Comparison of ENCODE assay signal across 1 cellular context in the genomic region with DNA sequence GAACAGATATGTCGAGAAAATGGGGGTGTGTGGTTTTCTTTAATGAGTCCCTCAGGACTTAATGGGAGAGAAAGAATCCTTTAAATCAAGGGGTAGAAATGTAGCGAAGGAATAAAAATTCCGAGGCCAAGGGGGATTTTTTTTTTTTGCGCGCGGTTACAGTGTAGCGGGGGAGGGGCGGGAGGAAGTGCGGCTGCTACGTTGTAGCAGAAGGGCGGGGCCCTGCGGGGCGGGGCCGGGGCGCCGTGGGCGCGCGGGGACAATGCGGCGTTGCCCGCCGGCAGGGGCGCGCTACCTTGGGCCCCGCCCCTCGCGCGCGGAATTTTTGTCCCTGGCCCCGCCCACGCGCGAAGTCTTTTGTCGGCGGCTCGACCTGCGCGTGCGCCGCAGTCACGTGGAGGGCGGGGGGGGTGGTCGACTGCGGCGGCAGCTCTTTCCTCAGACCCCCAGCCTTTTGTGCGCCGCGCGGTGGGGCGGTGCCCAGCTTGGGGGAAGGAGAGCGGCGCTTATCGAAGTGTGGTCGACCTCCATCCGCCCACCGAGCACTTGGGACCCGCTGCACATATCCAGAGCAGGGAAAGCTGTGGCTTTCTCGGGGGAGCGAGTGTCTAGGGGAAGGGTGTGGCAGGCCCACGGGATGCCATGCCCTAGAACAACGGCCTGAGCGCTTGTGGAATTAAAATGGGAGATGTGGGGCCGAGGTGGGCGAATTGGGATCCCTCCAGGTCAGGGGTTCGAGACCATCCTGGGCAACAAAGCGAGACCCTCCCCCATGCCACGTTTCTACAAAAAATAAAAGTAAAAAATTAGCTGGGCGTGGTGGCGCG.
TF ChIP-seq lines count a peak whose summit lies in the region.

No MANE protein-coding gene starts in this region.

TF ChIP-seq in K562, 482 proteins besides CTCF, POLR2A, EP300 and RAD21 (continued from another document and continues in another):
- TF ChIP-seq, protein P1, sequence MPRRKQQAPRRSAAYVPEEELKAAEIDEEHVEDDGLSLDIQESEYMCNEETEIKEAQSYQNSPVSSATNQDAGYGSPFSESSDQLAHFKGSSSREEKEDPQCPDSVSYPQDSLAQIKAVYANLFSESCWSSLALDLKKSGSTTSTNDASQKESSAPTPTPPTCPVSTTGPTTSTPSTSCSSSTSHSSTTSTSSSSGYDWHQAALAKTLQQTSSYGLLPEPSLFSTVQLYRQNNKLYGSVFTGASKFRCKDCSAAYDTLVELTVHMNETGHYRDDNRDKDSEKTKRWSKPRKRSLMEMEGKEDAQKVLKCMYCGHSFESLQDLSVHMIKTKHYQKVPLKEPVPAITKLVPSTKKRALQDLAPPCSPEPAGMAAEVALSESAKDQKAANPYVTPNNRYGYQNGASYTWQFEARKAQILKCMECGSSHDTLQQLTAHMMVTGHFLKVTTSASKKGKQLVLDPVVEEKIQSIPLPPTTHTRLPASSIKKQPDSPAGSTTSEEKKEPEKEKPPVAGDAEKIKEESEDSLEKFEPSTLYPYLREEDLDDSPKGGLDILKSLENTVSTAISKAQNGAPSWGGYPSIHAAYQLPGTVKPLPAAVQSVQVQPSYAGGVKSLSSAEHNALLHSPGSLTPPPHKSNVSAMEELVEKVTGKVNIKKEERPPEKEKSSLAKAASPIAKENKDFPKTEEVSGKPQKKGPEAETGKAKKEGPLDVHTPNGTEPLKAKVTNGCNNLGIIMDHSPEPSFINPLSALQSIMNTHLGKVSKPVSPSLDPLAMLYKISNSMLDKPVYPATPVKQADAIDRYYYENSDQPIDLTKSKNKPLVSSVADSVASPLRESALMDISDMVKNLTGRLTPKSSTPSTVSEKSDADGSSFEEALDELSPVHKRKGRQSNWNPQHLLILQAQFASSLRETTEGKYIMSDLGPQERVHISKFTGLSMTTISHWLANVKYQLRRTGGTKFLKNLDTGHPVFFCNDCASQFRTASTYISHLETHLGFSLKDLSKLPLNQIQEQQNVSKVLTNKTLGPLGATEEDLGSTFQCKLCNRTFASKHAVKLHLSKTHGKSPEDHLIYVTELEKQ (CRISPR knock-in tag; IDR thresholded peaks at IDR 0.05) = no peak
- TF ChIP-seq EHMT2 (IDR thresholded peaks at IDR 0.05) (no peak), GATAD2A (IDR thresholded peaks at IDR 0.05) (peak; percentile 88; the same call in 1 of the 2 replicates), SMAD4 (CRISPR knock-in tag; conservative IDR thresholded peaks at IDR 0.05) (no peak), CBX8 (IDR thresholded peaks at IDR 0.05; ENCODE audit: borderline replicate concordance, extremely low read depth, low read depth, low read length, poor library complexity, severe bottlenecking) (no peak), STAT5B (CRISPR knock-in tag; IDR thresholded peaks at IDR 0.05) (no peak), MEIS2 (IDR thresholded peaks at IDR 0.05; ENCODE audit: partially characterized antibody) (peak; percentile 72), PYGO2 (tag; IDR thresholded peaks at IDR 0.05) (no peak), SRSF9 (IDR thresholded peaks at IDR 0.05; ENCODE audit: borderline replicate concordance, low read depth, low read length) (no peak), HDAC8 (tag; IDR thresholded peaks at IDR 0.05) (no peak), NCOA6 (IDR thresholded peaks at IDR 0.05) (no peak), MIER1 (IDR thresholded peaks at IDR 0.05; ENCODE audit: low read depth) (no peak), RBM22 (IDR thresholded peaks at IDR 0.05; ENCODE audit: low read depth, low read length, poor library complexity, severe bottlenecking) (peak; percentile 91), RAD51 (IDR thresholded peaks at IDR 0.05; ENCODE audit: borderline replicate concordance, low read depth) (peak; percentile 94), RBM14 (IDR thresholded peaks at IDR 0.05; ENCODE audit: borderline replicate concordance, insufficient read depth, low read depth, low read length) (0 out of 2 replicates have a peak, but pooled peaks have one; percentile 56), NELFE (IDR thresholded peaks at IDR 0.05; ENCODE audit: insufficient read depth, insufficient read length) (no peak), HMG20B (CRISPR knock-in tag; IDR thresholded peaks at IDR 0.05) (peak; percentile 30; the same call in 1 of the 2 replicates), DMBX1 (CRISPR knock-in tag; IDR thresholded peaks at IDR 0.05; ENCODE audit: borderline replicate concordance) (peak; percentile 18; the same call in 1 of the 2 replicates), HNRNPK (IDR thresholded peaks at IDR 0.05; ENCODE audit: low read depth, low read length, poor library complexity, severe bottlenecking) (peak; percentile 58), ZNF24 (IDR thresholded peaks at IDR 0.05) (0 out of 2 replicates have a peak, but pooled peaks have one; percentile 28), PHB2 (IDR thresholded peaks at IDR 0.05; ENCODE audit: low read depth) (no peak)
- TF ChIP-seq, protein P2, sequence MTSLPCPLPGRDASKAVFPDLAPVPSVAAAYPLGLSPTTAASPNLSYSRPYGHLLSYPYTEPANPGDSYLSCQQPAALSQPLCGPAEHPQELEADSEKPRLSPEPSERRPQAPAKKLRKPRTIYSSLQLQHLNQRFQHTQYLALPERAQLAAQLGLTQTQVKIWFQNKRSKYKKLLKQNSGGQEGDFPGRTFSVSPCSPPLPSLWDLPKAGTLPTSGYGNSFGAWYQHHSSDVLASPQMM (CRISPR knock-in tag; IDR thresholded peaks at IDR 0.05) = no peak
- TF ChIP-seq, protein P3, sequence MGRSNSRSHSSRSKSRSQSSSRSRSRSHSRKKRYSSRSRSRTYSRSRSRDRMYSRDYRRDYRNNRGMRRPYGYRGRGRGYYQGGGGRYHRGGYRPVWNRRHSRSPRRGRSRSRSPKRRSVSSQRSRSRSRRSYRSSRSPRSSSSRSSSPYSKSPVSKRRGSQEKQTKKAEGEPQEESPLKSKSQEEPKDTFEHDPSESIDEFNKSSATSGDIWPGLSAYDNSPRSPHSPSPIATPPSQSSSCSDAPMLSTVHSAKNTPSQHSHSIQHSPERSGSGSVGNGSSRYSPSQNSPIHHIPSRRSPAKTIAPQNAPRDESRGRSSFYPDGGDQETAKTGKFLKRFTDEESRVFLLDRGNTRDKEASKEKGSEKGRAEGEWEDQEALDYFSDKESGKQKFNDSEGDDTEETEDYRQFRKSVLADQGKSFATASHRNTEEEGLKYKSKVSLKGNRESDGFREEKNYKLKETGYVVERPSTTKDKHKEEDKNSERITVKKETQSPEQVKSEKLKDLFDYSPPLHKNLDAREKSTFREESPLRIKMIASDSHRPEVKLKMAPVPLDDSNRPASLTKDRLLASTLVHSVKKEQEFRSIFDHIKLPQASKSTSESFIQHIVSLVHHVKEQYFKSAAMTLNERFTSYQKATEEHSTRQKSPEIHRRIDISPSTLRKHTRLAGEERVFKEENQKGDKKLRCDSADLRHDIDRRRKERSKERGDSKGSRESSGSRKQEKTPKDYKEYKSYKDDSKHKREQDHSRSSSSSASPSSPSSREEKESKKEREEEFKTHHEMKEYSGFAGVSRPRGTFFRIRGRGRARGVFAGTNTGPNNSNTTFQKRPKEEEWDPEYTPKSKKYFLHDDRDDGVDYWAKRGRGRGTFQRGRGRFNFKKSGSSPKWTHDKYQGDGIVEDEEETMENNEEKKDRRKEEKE (IDR thresholded peaks at IDR 0.05; ENCODE audit: borderline replicate concordance in 1 of 2, control insufficient read depth in 1 of 2, low read depth in 2 of 2, low read length in 1 of 2) = peak in 1 of 2 experiments; percentile 82; a peak in 1 of 4 replicates
- TF ChIP-seq, protein P4, sequence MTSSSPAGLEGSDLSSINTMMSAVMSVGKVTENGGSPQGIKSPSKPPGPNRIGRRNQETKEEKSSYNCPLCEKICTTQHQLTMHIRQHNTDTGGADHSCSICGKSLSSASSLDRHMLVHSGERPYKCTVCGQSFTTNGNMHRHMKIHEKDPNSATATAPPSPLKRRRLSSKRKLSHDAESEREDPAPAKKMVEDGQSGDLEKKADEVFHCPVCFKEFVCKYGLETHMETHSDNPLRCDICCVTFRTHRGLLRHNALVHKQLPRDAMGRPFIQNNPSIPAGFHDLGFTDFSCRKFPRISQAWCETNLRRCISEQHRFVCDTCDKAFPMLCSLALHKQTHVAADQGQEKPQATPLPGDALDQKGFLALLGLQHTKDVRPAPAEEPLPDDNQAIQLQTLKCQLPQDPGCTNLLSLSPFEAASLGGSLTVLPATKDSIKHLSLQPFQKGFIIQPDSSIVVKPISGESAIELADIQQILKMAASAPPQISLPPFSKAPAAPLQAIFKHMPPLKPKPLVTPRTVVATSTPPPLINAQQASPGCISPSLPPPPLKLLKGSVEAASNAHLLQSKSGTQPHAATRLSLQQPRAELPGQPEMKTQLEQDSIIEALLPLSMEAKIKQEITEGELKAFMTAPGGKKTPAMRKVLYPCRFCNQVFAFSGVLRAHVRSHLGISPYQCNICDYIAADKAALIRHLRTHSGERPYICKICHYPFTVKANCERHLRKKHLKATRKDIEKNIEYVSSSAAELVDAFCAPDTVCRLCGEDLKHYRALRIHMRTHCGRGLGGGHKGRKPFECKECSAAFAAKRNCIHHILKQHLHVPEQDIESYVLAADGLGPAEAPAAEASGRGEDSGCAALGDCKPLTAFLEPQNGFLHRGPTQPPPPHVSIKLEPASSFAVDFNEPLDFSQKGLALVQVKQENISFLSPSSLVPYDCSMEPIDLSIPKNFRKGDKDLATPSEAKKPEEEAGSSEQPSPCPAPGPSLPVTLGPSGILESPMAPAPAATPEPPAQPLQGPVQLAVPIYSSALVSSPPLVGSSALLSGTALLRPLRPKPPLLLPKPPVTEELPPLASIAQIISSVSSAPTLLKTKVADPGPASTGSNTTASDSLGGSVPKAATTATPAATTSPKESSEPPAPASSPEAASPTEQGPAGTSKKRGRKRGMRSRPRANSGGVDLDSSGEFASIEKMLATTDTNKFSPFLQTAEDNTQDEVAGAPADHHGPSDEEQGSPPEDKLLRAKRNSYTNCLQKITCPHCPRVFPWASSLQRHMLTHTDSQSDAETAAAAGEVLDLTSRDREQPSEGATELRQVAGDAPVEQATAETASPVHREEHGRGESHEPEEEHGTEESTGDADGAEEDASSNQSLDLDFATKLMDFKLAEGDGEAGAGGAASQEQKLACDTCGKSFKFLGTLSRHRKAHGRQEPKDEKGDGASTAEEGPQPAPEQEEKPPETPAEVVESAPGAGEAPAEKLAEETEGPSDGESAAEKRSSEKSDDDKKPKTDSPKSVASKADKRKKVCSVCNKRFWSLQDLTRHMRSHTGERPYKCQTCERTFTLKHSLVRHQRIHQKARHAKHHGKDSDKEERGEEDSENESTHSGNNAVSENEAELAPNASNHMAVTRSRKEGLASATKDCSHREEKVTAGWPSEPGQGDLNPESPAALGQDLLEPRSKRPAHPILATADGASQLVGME (CRISPR knock-in tag; IDR thresholded peaks at IDR 0.05) = peak; percentile 76; the same call in 1 of the 2 replicates
- TF ChIP-seq, protein P5, sequence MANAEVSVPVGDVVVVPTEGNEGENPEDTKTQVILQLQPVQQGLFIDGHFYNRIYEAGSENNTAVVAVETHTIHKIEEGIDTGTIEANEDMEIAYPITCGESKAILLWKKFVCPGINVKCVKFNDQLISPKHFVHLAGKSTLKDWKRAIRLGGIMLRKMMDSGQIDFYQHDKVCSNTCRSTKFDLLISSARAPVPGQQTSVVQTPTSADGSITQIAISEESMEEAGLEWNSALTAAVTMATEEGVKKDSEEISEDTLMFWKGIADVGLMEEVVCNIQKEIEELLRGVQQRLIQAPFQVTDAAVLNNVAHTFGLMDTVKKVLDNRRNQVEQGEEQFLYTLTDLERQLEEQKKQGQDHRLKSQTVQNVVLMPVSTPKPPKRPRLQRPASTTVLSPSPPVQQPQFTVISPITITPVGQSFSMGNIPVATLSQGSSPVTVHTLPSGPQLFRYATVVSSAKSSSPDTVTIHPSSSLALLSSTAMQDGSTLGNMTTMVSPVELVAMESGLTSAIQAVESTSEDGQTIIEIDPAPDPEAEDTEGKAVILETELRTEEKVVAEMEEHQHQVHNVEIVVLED (CRISPR knock-in tag; IDR thresholded peaks at IDR 0.05) = peak; percentile 71
- TF ChIP-seq, protein P6, sequence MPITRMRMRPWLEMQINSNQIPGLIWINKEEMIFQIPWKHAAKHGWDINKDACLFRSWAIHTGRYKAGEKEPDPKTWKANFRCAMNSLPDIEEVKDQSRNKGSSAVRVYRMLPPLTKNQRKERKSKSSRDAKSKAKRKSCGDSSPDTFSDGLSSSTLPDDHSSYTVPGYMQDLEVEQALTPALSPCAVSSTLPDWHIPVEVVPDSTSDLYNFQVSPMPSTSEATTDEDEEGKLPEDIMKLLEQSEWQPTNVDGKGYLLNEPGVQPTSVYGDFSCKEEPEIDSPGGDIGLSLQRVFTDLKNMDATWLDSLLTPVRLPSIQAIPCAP (CRISPR knock-in tag; IDR thresholded peaks at IDR 0.05; ENCODE audit: borderline replicate concordance) = no peak
- TF ChIP-seq, protein P7, sequence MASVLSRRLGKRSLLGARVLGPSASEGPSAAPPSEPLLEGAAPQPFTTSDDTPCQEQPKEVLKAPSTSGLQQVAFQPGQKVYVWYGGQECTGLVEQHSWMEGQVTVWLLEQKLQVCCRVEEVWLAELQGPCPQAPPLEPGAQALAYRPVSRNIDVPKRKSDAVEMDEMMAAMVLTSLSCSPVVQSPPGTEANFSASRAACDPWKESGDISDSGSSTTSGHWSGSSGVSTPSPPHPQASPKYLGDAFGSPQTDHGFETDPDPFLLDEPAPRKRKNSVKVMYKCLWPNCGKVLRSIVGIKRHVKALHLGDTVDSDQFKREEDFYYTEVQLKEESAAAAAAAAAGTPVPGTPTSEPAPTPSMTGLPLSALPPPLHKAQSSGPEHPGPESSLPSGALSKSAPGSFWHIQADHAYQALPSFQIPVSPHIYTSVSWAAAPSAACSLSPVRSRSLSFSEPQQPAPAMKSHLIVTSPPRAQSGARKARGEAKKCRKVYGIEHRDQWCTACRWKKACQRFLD (CRISPR knock-in tag; IDR thresholded peaks at IDR 0.05) = no peak
- TF ChIP-seq, protein P8, sequence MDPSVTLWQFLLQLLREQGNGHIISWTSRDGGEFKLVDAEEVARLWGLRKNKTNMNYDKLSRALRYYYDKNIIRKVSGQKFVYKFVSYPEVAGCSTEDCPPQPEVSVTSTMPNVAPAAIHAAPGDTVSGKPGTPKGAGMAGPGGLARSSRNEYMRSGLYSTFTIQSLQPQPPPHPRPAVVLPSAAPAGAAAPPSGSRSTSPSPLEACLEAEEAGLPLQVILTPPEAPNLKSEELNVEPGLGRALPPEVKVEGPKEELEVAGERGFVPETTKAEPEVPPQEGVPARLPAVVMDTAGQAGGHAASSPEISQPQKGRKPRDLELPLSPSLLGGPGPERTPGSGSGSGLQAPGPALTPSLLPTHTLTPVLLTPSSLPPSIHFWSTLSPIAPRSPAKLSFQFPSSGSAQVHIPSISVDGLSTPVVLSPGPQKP (CRISPR knock-in tag; IDR thresholded peaks at IDR 0.05) = no peak
- TF ChIP-seq, protein P9, sequence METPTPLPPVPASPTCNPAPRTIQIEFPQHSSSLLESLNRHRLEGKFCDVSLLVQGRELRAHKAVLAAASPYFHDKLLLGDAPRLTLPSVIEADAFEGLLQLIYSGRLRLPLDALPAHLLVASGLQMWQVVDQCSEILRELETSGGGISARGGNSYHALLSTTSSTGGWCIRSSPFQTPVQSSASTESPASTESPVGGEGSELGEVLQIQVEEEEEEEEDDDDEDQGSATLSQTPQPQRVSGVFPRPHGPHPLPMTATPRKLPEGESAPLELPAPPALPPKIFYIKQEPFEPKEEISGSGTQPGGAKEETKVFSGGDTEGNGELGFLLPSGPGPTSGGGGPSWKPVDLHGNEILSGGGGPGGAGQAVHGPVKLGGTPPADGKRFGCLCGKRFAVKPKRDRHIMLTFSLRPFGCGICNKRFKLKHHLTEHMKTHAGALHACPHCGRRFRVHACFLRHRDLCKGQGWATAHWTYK (CRISPR knock-in tag; IDR thresholded peaks at IDR 0.05) = peak; percentile 90
